ENCODE assay signal across 18 cellular contexts in genomic region chr1:36845802-36846201, GRCh38.
"Had no signal": no experiment of that assay in that cellular context is flagged by ENCODE, and none has a peak within 500 bp of the region (broad histone marks: within the 10 kb centered on the region; RNA-seq: fewer than 3 reads in every experiment).

No MANE protein-coding gene starts in this region.

- H3K36me3 ChIP-seq: heart right ventricle, right atrium auricular region, sigmoid colon, stomach had no signal

- H3K9me3 ChIP-seq: heart right ventricle, right atrium auricular region, sigmoid colon, stomach had no signal

- H3K27ac ChIP-seq: coronary artery, heart right ventricle, right atrium auricular region, sigmoid colon, skin epidermis, stomach had no signal

- DNase-seq: effector CD8-positive, alpha-beta T cell; heart right ventricle; mammary epithelial cell; naive thymus-derived CD4-positive, alpha-beta T cell; sigmoid colon; stimulated activated CD4-positive, alpha-beta T cell treated with anti-CD3 and anti-CD28 coated beads, Interleukin-2, amount 100 ng/mL, for 24 hours; stimulated activated CD4-positive, alpha-beta T cell treated with anti-CD3 and anti-CD28 coated beads, Interleukin-4, amount 100 ng/mL, for 4 hours; stimulated activated naive CD4-positive, alpha-beta T cell; stomach had no signal

- FAIRE-seq: endometrium, frontal cortex, islet of Langerhans, urothelium cell line had no signal

- H3K4me1 ChIP-seq: heart right ventricle, right atrium auricular region, sigmoid colon, stomach had no signal

- ATAC-seq: esophagus mucosa; left lobe of liver; naive thymus-derived CD4-positive, alpha-beta T cell had no signal

- H3K27me3 ChIP-seq: right atrium auricular region had no signal

- H3K4me3 ChIP-seq: coronary artery, heart right ventricle, right atrium auricular region, sigmoid colon, skin epidermis, stomach had no signal
